ENCODE assay signal across 11 cellular contexts in genomic region chr11:13923716-13924650, GRCh38. TPM values are rescaled to one million over a fixed set of nuclear protein-coding genes. Genes with fewer than 3 reads are reported as not detected.
A peak's percentile ranks its signal among the peaks of the same experiment; 100 is the strongest.
DNase-seq lines count a peak whose midpoint lies in the region; ATAC-seq and TF ChIP-seq lines count a peak whose summit lies in the region.
"Had no signal": no experiment of that assay in that cellular context is flagged by ENCODE, and none has a peak within 500 bp of the region (broad histone marks: within the 10 kb centered on the region; RNA-seq: fewer than 3 reads in every experiment).

No MANE protein-coding gene starts in this region.

- no peaks in the 10 kb centered on the region for H3K27me3 ChIP-seq in DOHH2 (ENCODE audit: control insufficient read depth, low read length)

- H3K27me3 Mint-ChIP-seq in activated CD4-positive, alpha-beta memory T cell treated with anti-CD3 and anti-CD28 coated beads, Interleukin-2, amount 10 ng/mL, durations not matched to agents 7 days and 5 days = peaks cover 6% of the 10 kb centered on the region

- POLR2A ChIA-PET in activated CD4-positive, alpha-beta memory T cell treated with anti-CD3 and anti-CD28 coated beads, Interleukin-2, amount 10 ng/mL, durations not matched to agents 7 days and 5 days (lab: Charles Lee) = interaction anchor here (0.9 to 1.2 kb wide), 3 partner anchors 16 to 55 kb away, joined by 3 to 6 read pairs (median 3); no protein-coding TSS in a partner anchor

- peak; percentile 57 for ATAC-seq in HG02759 (IDR thresholded peaks at IDR 0.05; ENCODE audit: unreplicated experiment)

- H3K9me3 Mint-ChIP-seq in activated CD4-positive, alpha-beta memory T cell treated with anti-CD3 and anti-CD28 coated beads, Interleukin-2, amount 10 ng/mL, durations not matched to agents 7 days and 5 days = peaks cover 5% of the 10 kb centered on the region

- peak overlapping the region; percentile 59 for H3K4me3 Mint-ChIP-seq in activated CD4-positive, alpha-beta memory T cell treated with anti-CD3 and anti-CD28 coated beads, Interleukin-2, amount 10 ng/mL, durations not matched to agents 7 days and 5 days

- no peak for TF ChIP-seq CTCF in DOHH2 (IDR thresholded peaks at IDR 0.05; ENCODE audit: low read depth, low read length, poor library complexity, severe bottlenecking)

- H3K79me2 ChIP-seq in DOHH2 (ENCODE audit: control insufficient read depth, low read length) = no peaks in the 10 kb centered on the region

- H3K4me2 ChIP-seq in DOHH2 (ENCODE audit: low read length) = peak overlapping the region; percentile 68

- H3K27ac ChIP-seq in DOHH2 (ENCODE audit: low read depth, low read length) = peak overlapping the region; percentile 80

- CTCF ChIA-PET in activated CD4-positive, alpha-beta memory T cell treated with anti-CD3 and anti-CD28 coated beads, Interleukin-2, amount 10 ng/mL, durations not matched to agents 7 days and 5 days (lab: Charles Lee) = interaction anchor here (1.0 to 2.3 kb wide), 6 partner anchors 15 to 151 kb away, joined by 3 to 7 read pairs (median 4); partner anchors contain the start of gene SPON1

- H3K9me2 ChIP-seq in DOHH2 (replicated peaks; ENCODE audit: control insufficient read depth, low read length) = no peaks in the 10 kb centered on the region

- no peaks in the 10 kb centered on the region for H4K20me1 ChIP-seq in DOHH2 (ENCODE audit: control insufficient read depth, insufficient read depth, low read depth, low read length)

- peak overlapping the region; percentile 97 for H3K27ac Mint-ChIP-seq in activated CD4-positive, alpha-beta memory T cell treated with anti-CD3 and anti-CD28 coated beads, Interleukin-2, amount 10 ng/mL, durations not matched to agents 7 days and 5 days

- peaks cover 17% of the 10 kb centered on the region for H3K36me3 Mint-ChIP-seq in activated CD4-positive, alpha-beta memory T cell treated with anti-CD3 and anti-CD28 coated beads, Interleukin-2, amount 10 ng/mL, durations not matched to agents 7 days and 5 days (ENCODE audit: low read depth)

- H3K4me1 ChIP-seq in DOHH2 (ENCODE audit: control insufficient read depth, low read length) = peaks cover 47% of the 10 kb centered on the region

- peak; percentile 44 for DNase-seq in activated CD4-positive, alpha-beta memory T cell treated with anti-CD3 and anti-CD28 coated beads, Interleukin-2, amount 10 ng/mL, durations not matched to agents 7 days and 5 days
- DNase-seq in left kidney (ENCODE audit: low read depth, low spot score) (peak; percentile 71), GM19240 (ENCODE audit: insufficient read length, low spot score) (no peak), COR-L47 (lab: John Stamatoyannopoulos, UW) (no peak), NCI-H526 treated with DMSO at 0.1 percent for 48 hours (lab: John Stamatoyannopoulos, UW) (no peak), SW 1271 (lab: John Stamatoyannopoulos, UW) (no peak)
- DNase-seq: activated CD4-positive, alpha-beta T cell treated with anti-CD3 and anti-CD28 coated beads, Interleukin-2, amount 50 U/mL, for 1 hour; NCI-H146 had no signal

- no peaks in the 10 kb centered on the region for H3F3A ChIP-seq in DOHH2 (ENCODE audit: control insufficient read depth, insufficient read depth)

- H3K9me3 ChIP-seq in DOHH2 (ENCODE audit: control insufficient read depth, insufficient read depth, low read length) = no peaks in the 10 kb centered on the region

- no peaks in the 10 kb centered on the region for H3K36me3 ChIP-seq in DOHH2 (ENCODE audit: control insufficient read depth, low read length)

- H3K4me1 Mint-ChIP-seq in activated CD4-positive, alpha-beta memory T cell treated with anti-CD3 and anti-CD28 coated beads, Interleukin-2, amount 10 ng/mL, durations not matched to agents 7 days and 5 days = peaks cover 48% of the 10 kb centered on the region

- peak overlapping the region; percentile 37 for H3K4me3 ChIP-seq in DOHH2 (ENCODE audit: low read length)

RNA-seq across cellular contexts. Expression of gene SPON1, which starts 38.5 kb away (rescaled TPM):
- total RNA-seq in activated CD4-positive, alpha-beta memory T cell treated with anti-CD3 and anti-CD28 coated beads, Interleukin-2, amount 10 ng/mL, durations not matched to agents 7 days and 5 days = under 1 TPM; 0.45 to 0.68 TPM
- total RNA-seq: RPMI7951 had no signal

Comparison
In these comparisons a context has a peak if more than half of its experiments do, and no peak if none do; other contexts are left out.
1. DNase-seq: peak in activated CD4-positive, alpha-beta memory T cell treated with anti-CD3 and anti-CD28 coated beads, Interleukin-2, amount 10 ng/mL, durations not matched to agents 7 days and 5 days (single experiment) and left kidney (single experiment); none in GM19240 (single experiment), COR-L47 (single experiment), NCI-H526 treated with DMSO at 0.1 percent for 48 hours (single experiment) and SW 1271 (0 of 2).